8 cellular contexts compared by ENCODE assay signal in genomic region chr21:44816761-44817505, GRCh38. TPM values are rescaled to one million over a fixed set of nuclear protein-coding genes. Genes with fewer than 3 reads are reported as not detected.
DNase-seq lines count a peak whose midpoint lies in the region; ATAC-seq and TF ChIP-seq lines count a peak whose summit lies in the region.

No MANE protein-coding gene starts in this region.

- H3K27ac ChIP-seq in SJCRH30 (peak overlapping the region; percentile 27; the same call in 1 of the 2 replicates), sigmoid colon (peak overlapping the region; percentile 83 to 93 (median 90))

- ATAC-seq in GM18909 (IDR thresholded peaks at IDR 0.05; ENCODE audit: poor library complexity, unreplicated experiment): peak; percentile 21

- no peaks in the 10 kb centered on the region for H3K9me3 ChIP-seq in SJCRH30 (replicated peaks)
- peaks cover 0 to 6% (median 0%) of the 10 kb centered on the region in 4 donors for H3K9me3 ChIP-seq in sigmoid colon

- H3K4me1 ChIP-seq in SJCRH30 (no peaks in the 10 kb centered on the region; the same call in 1 of the 2 replicates), sigmoid colon (peaks cover 0 to 29% (median 20%) of the 10 kb centered on the region in 4 donors)

- H3K36me3 ChIP-seq in SJCRH30: no peaks in the 10 kb centered on the region
- peaks cover 0 to 15% (median 0%) of the 10 kb centered on the region in 4 donors for H3K36me3 ChIP-seq in sigmoid colon

- no peak for DNase-seq in SJCRH30
- no peak for DNase-seq in fibroblast of villous mesenchyme (ENCODE audit: low read depth)
- DNase-seq in sigmoid colon: peak; percentile 69
- DNase-seq in NCI-H2227 treated with DMSO at 0.1 percent for 48 hours (lab: John Stamatoyannopoulos, UW): no peak
- no peak for DNase-seq in stimulated activated CD4-positive, alpha-beta T cell treated with anti-CD3 and anti-CD28 coated beads, Interleukin-1b, Interleukin-23, amount 100 ng/mL, for 48 hours
- DNase-seq in NCI-H1417 (lab: John Stamatoyannopoulos, UW): no peak
- no peak for DNase-seq in NOMO-1 treated with DMSO at 0.1 percent for 48 hours (lab: John Stamatoyannopoulos, UW; ENCODE audit: unreplicated experiment)

- 64 to 67% methylated on average over 57 of the region's 57 CpGs for WGBS in sigmoid colon, 2 donors

- TF ChIP-seq CTCF in fibroblast of villous mesenchyme (IDR thresholded peaks at IDR 0.05; ENCODE audit: insufficient read depth, low read depth, low read length) (no peak), sigmoid colon (IDR thresholded peaks at IDR 0.05) (no peak)

- H3K27me3 ChIP-seq in SJCRH30 (no peaks in the 10 kb centered on the region), sigmoid colon (no peaks in the 10 kb centered on the region)

- TF ChIP-seq EP300 in sigmoid colon (IDR thresholded peaks at IDR 0.05): no peak

- no peak for TF ChIP-seq POLR2A in sigmoid colon (IDR thresholded peaks at IDR 0.05)

- intact Hi-C loops in sigmoid colon (cut with DNase I): loop anchor here (1.0 to 5.0 kb wide), 3 partner anchors 15 to 480 kb away; partner anchors contain the start of gene CFAP410

- H3K4me3 ChIP-seq in SJCRH30 (peak overlapping the region; percentile 74), fibroblast of villous mesenchyme (ENCODE audit: low read depth, low read length) (peak overlapping the region; percentile 74), sigmoid colon (peak overlapping the region; percentile 54 to 92 (median 84))

RNA-seq across cellular contexts. Expression of gene SUMO3, which starts 0.9 kb away (rescaled TPM):
- 70.3 and 76.9 TPM in 2 replicates for total RNA-seq in SJCRH30 (2014; rRNA removed; shearing (Covaris generic))
- total RNA-seq in fibroblast of villous mesenchyme: 81.5 and 102 TPM in 2 replicates
- 10 to 100 TPM; 52.4 to 60.1 (median 57.9) TPM for total RNA-seq in sigmoid colon
- 100 to 1,000 TPM in 2 of 3 donors, 10 to 100 TPM in 1; 67.8 to 104 (median 103) TPM for polyA plus RNA-seq in sigmoid colon

RNA-seq across cellular contexts. Expression of gene UBE2G2, which starts 15.3 kb away (rescaled TPM):
- 79.5 and 90.5 TPM in 2 replicates for total RNA-seq in SJCRH30 (2014; rRNA removed; shearing (Covaris generic))
- total RNA-seq in fibroblast of villous mesenchyme: 86.7 and 88.5 TPM in 2 replicates
- 100 to 1,000 TPM in 1 of 4 donors, 10 to 100 TPM in 3; 51.5 to 101 (median 63.1) TPM for total RNA-seq in sigmoid colon
- 10 to 100 TPM; 21.6 to 45.8 (median 22.7) TPM for polyA plus RNA-seq in sigmoid colon

RNA-seq across cellular contexts. Expression of gene PTTG1IP, which starts 56.6 kb away (rescaled TPM):
- total RNA-seq in SJCRH30 (2014; rRNA removed; shearing (Covaris generic)): 195 TPM in 2 replicates
- total RNA-seq in fibroblast of villous mesenchyme (201 and 245 TPM in 2 replicates), sigmoid colon (100 to 1,000 TPM; 158 to 208 (median 188) TPM)
- polyA plus RNA-seq in sigmoid colon: 100 to 1,000 TPM in 1 of 3 donors, 10 to 100 TPM in 2; 49.7 to 146 (median 59.5) TPM
